In genomic region chr20:38962044-38962897, GRCh38 we compare ENCODE assay signal across 8 cellular contexts. TPM values are rescaled to one million over a fixed set of nuclear protein-coding genes. Genes with fewer than 3 reads are reported as not detected.
DNase-seq lines count a peak whose midpoint lies in the region; ATAC-seq and TF ChIP-seq lines count a peak whose summit lies in the region.

TSS of gene DHX35 (plus strand) at chr20:38962344. CDS start at chr20:38962368, 24 bp downstream.

- no peaks in the 10 kb centered on the region for H3K27me3 ChIP-seq in ovary
- H3K27me3 ChIP-seq in thyroid gland: no peaks in the 10 kb centered on the region

- peak; percentile 96 for ATAC-seq in HG02623 (IDR thresholded peaks at IDR 0.05; ENCODE audit: unreplicated experiment)

- H3K9me3 ChIP-seq in ovary (no peaks in the 10 kb centered on the region), thyroid gland (no peaks in the 10 kb centered on the region)

- TF ChIP-seq POLR2A in ovary (IDR thresholded peaks at IDR 0.05) (no peak), thyroid gland (IDR thresholded peaks at IDR 0.05) (peak in 1 of 2 donors; percentile 49)

- intact Hi-C loops in head of caudate nucleus (cut with DNase I): loop anchor here (5.0 kb wide), 1 partner anchor 35 kb away; the partner anchor contains the start of gene FAM83D
- intact Hi-C loops in ovary (cut with DNase I): no loop called here
- intact Hi-C loops in thyroid gland (cut with DNase I): no loop called here

- H3K27me3 Mint-ChIP-seq in activated naive CD8-positive, alpha-beta T cell treated with anti-CD3 and anti-CD28 coated beads for 36 hours: no peaks in the 10 kb centered on the region

- H3K4me1 Mint-ChIP-seq in activated naive CD8-positive, alpha-beta T cell treated with anti-CD3 and anti-CD28 coated beads for 36 hours: peaks cover 32% of the 10 kb centered on the region

- peak; percentile 89 for DNase-seq in GM12864 (ENCODE audit: low read depth)
- DNase-seq in NCI-H1105 (lab: John Stamatoyannopoulos, UW): peak; percentile 98
- DNase-seq in SKM-1 treated with dmso at 0.1 percent for 144 hours (lab: John Stamatoyannopoulos, UW; ENCODE audit: unreplicated experiment): peak; percentile 93
- peak; percentile 99 for DNase-seq in activated naive CD8-positive, alpha-beta T cell treated with anti-CD3 and anti-CD28 coated beads for 36 hours
- DNase-seq in head of caudate nucleus: peak; percentile 95 to 100 (median 99)
- DNase-seq in ovary: peak; percentile 98 to 99 (median 98)
- peak; percentile 98 for DNase-seq in thyroid gland

- WGBS in ovary, 3 donors: 0 to 1% (median 1%) methylated on average over 44 to 70 of the region's 70 CpGs
- 0 to 2% methylated on average over 10 to 23 of the region's 70 CpGs for WGBS in thyroid gland, 2 donors

- TF ChIP-seq CTCF in GM12864 (IDR thresholded peaks at IDR 0.05; ENCODE audit: low read depth, low read length, missing control alignments) (peak; percentile 12), ovary (IDR thresholded peaks at IDR 0.05) (no peak), thyroid gland (IDR thresholded peaks at IDR 0.05) (peak in 1 of 6 experiments; percentile 14)

- peaks cover 13% of the 10 kb centered on the region for H3K36me3 Mint-ChIP-seq in activated naive CD8-positive, alpha-beta T cell treated with anti-CD3 and anti-CD28 coated beads for 36 hours

- H3K4me3 ChIP-seq in GM12864 (ENCODE audit: low read depth, low read length) (peak within 1 kb of the TSS; percentile 82), ovary (peak within 1 kb of the TSS; percentile 96), thyroid gland (replicated peaks in 1 of 3) (peak within 1 kb of the TSS; percentile 68 to 93 (median 85))

- peak within 1 kb of the TSS; percentile 66 to 79 for H3K27ac ChIP-seq in ovary
- peak within 1 kb of the TSS; percentile 47 to 95 (median 68) for H3K27ac ChIP-seq in thyroid gland

- peak within 1 kb of the TSS; percentile 97 for H3K4me3 Mint-ChIP-seq in activated naive CD8-positive, alpha-beta T cell treated with anti-CD3 and anti-CD28 coated beads for 36 hours

- H3K36me3 ChIP-seq in ovary (no peaks in the 10 kb centered on the region), thyroid gland (no peaks in the 10 kb centered on the region)

- TF ChIP-seq EP300 in ovary (IDR thresholded peaks at IDR 0.05): no peak

- H3K4me1 ChIP-seq in ovary (ENCODE audit: insufficient read depth) (no peaks in the 10 kb centered on the region), thyroid gland (peaks cover 9 to 10% of the 10 kb centered on the region in 2 donors)

- peak within 1 kb of the TSS; percentile 99 for H3K27ac Mint-ChIP-seq in activated naive CD8-positive, alpha-beta T cell treated with anti-CD3 and anti-CD28 coated beads for 36 hours

- no peaks in the 10 kb centered on the region for H3K9me3 Mint-ChIP-seq in activated naive CD8-positive, alpha-beta T cell treated with anti-CD3 and anti-CD28 coated beads for 36 hours

RNA-seq across cellular contexts. Expression of gene DHX35, which starts in this region (rescaled TPM):
- total RNA-seq in activated naive CD8-positive, alpha-beta T cell treated with anti-CD3 and anti-CD28 coated beads for 36 hours: 10 to 100 TPM; 16.9 to 17.0 TPM
- total RNA-seq in ovary (10 to 100 TPM; 11.3 to 14.5 (median 12.4) TPM), thyroid gland (10 to 100 TPM; 16.1 to 17.9 (median 16.4) TPM)
- polyA plus RNA-seq in ovary: 10 to 100 TPM; 11.2 TPM

Comparison
In these comparisons a context has a peak if more than half of its experiments do, and no peak if none do; other contexts are left out.
1. Peak in every context shown above with its lines: DNase-seq, ATAC-seq, H3K4me3 ChIP-seq and H3K27ac ChIP-seq.